In the genomic region with DNA sequence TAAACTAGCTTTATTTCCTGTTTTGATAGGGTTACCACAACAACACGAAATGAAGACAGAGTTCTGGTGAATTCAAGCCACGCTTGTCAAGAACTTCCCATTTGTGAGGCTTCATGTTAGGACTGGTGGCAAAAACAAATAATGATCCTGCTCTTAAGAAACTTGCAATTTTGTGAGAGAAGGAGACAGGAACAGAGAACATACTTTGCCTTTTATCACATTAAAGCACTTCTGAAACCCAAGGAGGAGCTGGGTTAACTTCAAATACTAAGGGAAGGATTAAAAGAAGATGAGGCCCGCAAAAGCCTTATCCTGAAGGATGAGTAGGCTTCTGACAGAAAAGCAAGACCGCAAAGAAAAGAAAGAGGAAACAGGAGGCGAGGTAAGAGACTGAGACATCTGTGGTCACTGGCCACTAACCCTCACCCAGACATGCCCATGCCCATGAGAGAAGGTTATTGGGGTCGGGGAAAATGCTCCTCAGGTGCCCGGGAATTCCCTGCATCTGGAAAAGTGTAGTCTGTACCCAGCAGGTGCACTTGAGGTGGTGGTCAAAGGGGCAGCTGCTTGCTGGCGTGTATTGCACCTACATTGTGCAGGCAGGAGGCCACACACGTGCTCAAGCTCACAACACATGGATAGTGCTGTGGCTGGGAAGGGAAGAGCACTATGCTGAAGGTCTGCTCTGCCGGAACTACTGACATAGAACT, we compare ENCODE assay signal across 8 cellular contexts.
A peak's percentile ranks its signal among the peaks of the same experiment; 100 is the strongest.
DNase-seq lines count a peak whose midpoint lies in the region; ATAC-seq lines count a peak whose summit lies in the region.

No MANE protein-coding gene starts in this region.

- H3K4me1 ChIP-seq in duodenal mucosa (ENCODE audit: control insufficient read depth in 1 of 2, insufficient read depth in 2 of 2, low read length in 2 of 2) = peaks cover 21 to 28% of the 10 kb centered on the region in 2 donors
- peaks cover 15 to 19% of the 10 kb centered on the region in 2 donors for H3K4me1 ChIP-seq in mucosa of rectum (ENCODE audit: control insufficient read depth in 2 of 2, insufficient read depth in 2 of 2, low read length in 2 of 2)

- ATAC-seq in HG03135 (IDR thresholded peaks at IDR 0.05; ENCODE audit: unreplicated experiment) = peak; percentile 79
- ATAC-seq in HG02571 (IDR thresholded peaks at IDR 0.05; ENCODE audit: unreplicated experiment) = no peak
- ATAC-seq in GM21619 (IDR thresholded peaks at IDR 0.05; ENCODE audit: unreplicated experiment) = no peak
- no peak for ATAC-seq in HG03520 (IDR thresholded peaks at IDR 0.05; ENCODE audit: unreplicated experiment)

- H3K27me3 ChIP-seq in duodenal mucosa (ENCODE audit: control insufficient read depth in 1 of 2, insufficient read depth in 2 of 2, low read length in 2 of 2) (no peaks in the 10 kb centered on the region), mucosa of rectum (ENCODE audit: control insufficient read depth in 2 of 2, insufficient read depth in 2 of 2, low read length in 2 of 2) (no peaks in the 10 kb centered on the region)

- H3K27ac ChIP-seq in duodenal mucosa (ENCODE audit: low read depth, low read length) = peak overlapping the region; percentile 56
- peak overlapping the region; percentile 64 to 77 for H3K27ac ChIP-seq in mucosa of rectum (ENCODE audit: low read depth in 2 of 2, low read length in 2 of 2)

- H3K36me3 ChIP-seq in duodenal mucosa (ENCODE audit: control insufficient read depth in 1 of 2, insufficient read depth in 2 of 2, low read length in 2 of 2) (no peaks in the 10 kb centered on the region), mucosa of rectum (ENCODE audit: control insufficient read depth in 2 of 2, insufficient read depth in 2 of 2, low read length in 2 of 2) (no peaks in the 10 kb centered on the region)

- H3K9me3 ChIP-seq in duodenal mucosa (ENCODE audit: control insufficient read depth in 1 of 2, low read length in 2 of 2) (no peaks in the 10 kb centered on the region), mucosa of rectum (ENCODE audit: control insufficient read depth in 2 of 2, low read length in 2 of 2) (no peaks in the 10 kb centered on the region)

- H3K9ac ChIP-seq in duodenal mucosa (ENCODE audit: low read depth in 1 of 2, low read length in 2 of 2) (peak overlapping the region; percentile 9 to 28), mucosa of rectum (ENCODE audit: low read depth in 1 of 2, low read length in 2 of 2) (no peak overlapping the region)

- DNase-seq in DMS53 treated with DMSO at 0.1 percent for 48 hours (lab: John Stamatoyannopoulos, UW; ENCODE audit: unreplicated experiment) = peak; percentile 3
- DNase-seq in T follicular helper cell (ENCODE audit: low read depth) = peak; percentile 14

- H3K4me3 ChIP-seq in duodenal mucosa (ENCODE audit: low read depth in 1 of 2, low read length in 2 of 2) (peak overlapping the region in 1 of 2 donors; percentile 50), mucosa of rectum (ENCODE audit: low read length in 2 of 2) (peak overlapping the region in 1 of 2 donors; percentile 41)

Comparison
In these comparisons a context has a peak if more than half of its experiments do, and no peak if none do; other contexts are left out.
1. H3K9ac ChIP-seq: peak in duodenal mucosa (2 of 2); none in mucosa of rectum (0 of 2).